ENCODE assay signal across 9 cellular contexts in genomic region chr5:59317023-59317771, GRCh38.
DNase-seq lines count a peak whose midpoint lies in the region; ATAC-seq, FAIRE-seq and TF ChIP-seq lines count a peak whose summit lies in the region.
"Had no signal": no experiment of that assay in that cellular context is flagged by ENCODE, and none has a peak within 500 bp of the region (broad histone marks: within the 10 kb centered on the region; RNA-seq: fewer than 3 reads in every experiment).

No MANE protein-coding gene starts in this region.

- no peaks in the 10 kb centered on the region for H3K36me3 ChIP-seq in ovary

- TF ChIP-seq EP300 in ovary (IDR thresholded peaks at IDR 0.05), result no peak

- TF ChIP-seq CTCF in ovary (IDR thresholded peaks at IDR 0.05) (no peak), omental fat pad (IDR thresholded peaks at IDR 0.05) (no peak)

- 9 to 16% (median 11%) methylated on average over 6 of the region's 6 CpGs for WGBS in ovary, 3 donors

- no peaks in the 10 kb centered on the region for H3K9me3 ChIP-seq in ovary

- no peak for FAIRE-seq in GM12891 (lab: Jason Lieb, UNC)

- DNase-seq in ELR (ENCODE audit: low read depth) (peak; percentile 41), NCI-H748 (lab: John Stamatoyannopoulos, UW; ENCODE audit: unreplicated experiment) (peak; percentile 78), fibroblast of gingiva (ENCODE audit: low read depth) (peak; percentile 61), ovary (peak in 1 of 5 donors; percentile 14), omental fat pad (ENCODE audit: low spot score) (no peak), GM12891 (ENCODE audit: insufficient read length, low spot score) (no peak), activated gamma-delta T cell treated with Interleukin-2 at 50 U/mL for 16 hours (no peak)
- no peak for DNase-seq in activated effector memory CD4-positive, alpha-beta T cell treated with anti-CD3 and anti-CD28 coated beads, Interleukin-2, amount 50 U/mL, for 16 hours
- DNase-seq: NCI-H82 had no signal

- intact Hi-C loops in ovary (cut with DNase I), result no loop called here

- no peaks in the 10 kb centered on the region for H3K27me3 ChIP-seq in ovary

- peak overlapping the region; percentile 27 to 29 for H3K27ac ChIP-seq in ovary

- ATAC-seq in omental fat pad (ENCODE audit: low FRiP score), result no peak

- H3K4me1 ChIP-seq in ovary (ENCODE audit: insufficient read depth), result peaks cover 9% of the 10 kb centered on the region

- no peak overlapping the region for H3K4me3 ChIP-seq in ovary

- TF ChIP-seq POLR2A in ovary (IDR thresholded peaks at IDR 0.05) (no peak), GM12891 (IDR thresholded peaks at IDR 0.05; ENCODE audit: low read depth, low read length) (no peak)

TF ChIP-seq in GM12891, 5 proteins besides CTCF, POLR2A, EP300 and RAD21:
- TF ChIP-seq SPI1 (IDR thresholded peaks at IDR 0.05; ENCODE audit: low read depth, low read length) (no peak), POLR2AphosphoS5 (IDR thresholded peaks at IDR 0.05; ENCODE audit: low read depth, low read length) (no peak), POU2F2 (IDR thresholded peaks at IDR 0.05; ENCODE audit: low read depth, low read length) (no peak), PAX5 (IDR thresholded peaks at IDR 0.05; ENCODE audit: insufficient read depth, low read length, severe bottlenecking) (no peak), TAF1 (IDR thresholded peaks at IDR 0.05; ENCODE audit: low read depth, low read length) (no peak)

Comparison
In these comparisons a context has a peak if more than half of its experiments do, and no peak if none do; other contexts are left out.
1. DNase-seq: peak in ELR (single experiment), NCI-H748 (single experiment) and fibroblast of gingiva (single experiment); none in activated effector memory CD4-positive, alpha-beta T cell treated with anti-CD3 and anti-CD28 coated beads, Interleukin-2, amount 50 U/mL, for 16 hours (single experiment), omental fat pad (single experiment), GM12891 (single experiment) and activated gamma-delta T cell treated with Interleukin-2 at 50 U/mL for 16 hours (single experiment).